Comparison of ENCODE assay signal across 1 cellular context in the genomic region with DNA sequence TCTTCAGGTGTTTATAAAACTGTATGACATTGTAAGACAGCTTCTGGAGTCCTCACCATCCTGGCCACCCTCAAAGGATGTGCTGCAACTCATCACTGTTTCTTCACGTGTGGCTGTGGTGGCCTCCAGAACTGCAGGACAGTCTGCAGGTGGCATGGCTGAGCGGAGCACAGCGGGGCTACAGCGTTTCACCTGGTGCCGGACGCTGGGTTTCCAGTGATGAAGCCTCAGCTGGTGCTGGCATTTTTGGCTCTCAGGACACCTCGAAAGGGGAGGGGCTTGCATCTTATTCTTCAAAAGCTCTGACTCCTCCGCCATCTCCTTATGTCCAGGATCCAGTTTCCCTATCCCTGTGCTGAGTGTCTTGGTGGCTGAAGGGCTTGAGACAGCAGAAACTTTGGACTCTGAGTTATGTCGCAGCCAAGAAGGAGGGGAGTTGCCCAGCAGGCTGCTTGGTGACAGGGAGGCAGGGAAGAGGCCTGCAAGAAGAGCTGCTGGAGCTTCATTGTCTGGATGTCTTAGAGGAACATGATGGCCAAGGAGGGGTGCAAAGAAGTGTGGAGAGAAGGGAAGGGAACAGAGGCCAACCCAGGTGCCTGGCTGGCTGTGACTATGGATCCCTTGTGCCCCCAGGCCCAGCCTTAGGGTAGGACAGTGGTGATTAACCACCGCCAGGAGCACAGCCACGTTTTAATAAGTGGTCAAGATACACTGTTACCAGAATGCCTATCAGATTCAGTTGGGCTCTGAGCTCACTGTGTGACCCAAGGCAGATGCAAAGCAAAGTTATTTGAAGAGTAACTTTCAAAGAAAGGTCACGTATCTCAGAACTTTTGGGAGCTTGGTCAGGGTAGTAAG.
TF ChIP-seq lines count a peak whose summit lies in the region.

No MANE protein-coding gene starts in this region.

TF ChIP-seq in HepG2, 621 proteins besides CTCF, POLR2A, EP300 and RAD21 (continued from another document):
- TF ChIP-seq RNF2 (conservative IDR thresholded peaks at IDR 0.05; ENCODE audit: low read depth) = 0 out of 2 replicates have a peak, but pooled peaks have one; percentile 26
- no peak for TF ChIP-seq SIN3A (IDR thresholded peaks at IDR 0.05; ENCODE audit: borderline replicate concordance, low read depth, low read length)
- TF ChIP-seq, protein P1, sequence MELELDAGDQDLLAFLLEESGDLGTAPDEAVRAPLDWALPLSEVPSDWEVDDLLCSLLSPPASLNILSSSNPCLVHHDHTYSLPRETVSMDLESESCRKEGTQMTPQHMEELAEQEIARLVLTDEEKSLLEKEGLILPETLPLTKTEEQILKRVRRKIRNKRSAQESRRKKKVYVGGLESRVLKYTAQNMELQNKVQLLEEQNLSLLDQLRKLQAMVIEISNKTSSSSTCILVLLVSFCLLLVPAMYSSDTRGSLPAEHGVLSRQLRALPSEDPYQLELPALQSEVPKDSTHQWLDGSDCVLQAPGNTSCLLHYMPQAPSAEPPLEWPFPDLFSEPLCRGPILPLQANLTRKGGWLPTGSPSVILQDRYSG (CRISPR knock-in tag; IDR thresholded peaks at IDR 0.05) = no peak
- TF ChIP-seq ZNF281 (CRISPR knock-in tag; IDR thresholded peaks at IDR 0.05; ENCODE audit: borderline replicate concordance) = no peak
- TF ChIP-seq XRCC5 (optimal IDR thresholded peaks at IDR 0.05; ENCODE audit: low read length) = peak; percentile 40
- TF ChIP-seq, protein P2, sequence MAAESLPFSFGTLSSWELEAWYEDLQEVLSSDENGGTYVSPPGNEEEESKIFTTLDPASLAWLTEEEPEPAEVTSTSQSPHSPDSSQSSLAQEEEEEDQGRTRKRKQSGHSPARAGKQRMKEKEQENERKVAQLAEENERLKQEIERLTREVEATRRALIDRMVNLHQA (CRISPR knock-in tag; IDR thresholded peaks at IDR 0.05) = no peak
- TF ChIP-seq SMAD1 (CRISPR knock-in tag; IDR thresholded peaks at IDR 0.05; ENCODE audit: borderline replicate concordance, low read depth) = 0 out of 2 replicates have a peak, but pooled peaks have one; percentile 56
- peak; percentile 52; the same call in 1 of the 2 replicates for TF ChIP-seq HNF4A (CRISPR knock-in tag; IDR thresholded peaks at IDR 0.05)
- peak; percentile 21; the same call in 1 of the 2 replicates for TF ChIP-seq FOXC1 (CRISPR knock-in tag; IDR thresholded peaks at IDR 0.05; ENCODE audit: borderline replicate concordance)
- no peak for TF ChIP-seq MIXL1 (CRISPR knock-in tag; IDR thresholded peaks at IDR 0.05)
- TF ChIP-seq ZNF501 (CRISPR knock-in tag; IDR thresholded peaks at IDR 0.05) = peak; percentile 37; the same call in 1 of the 2 replicates
- TF ChIP-seq HOXA3 (CRISPR knock-in tag; IDR thresholded peaks at IDR 0.05) = peak; percentile 58
- peak; percentile 77 for TF ChIP-seq ZNF350 (CRISPR knock-in tag; IDR thresholded peaks at IDR 0.05; ENCODE audit: borderline replicate concordance, low read depth)
- peak; percentile 30; the same call in 1 of the 2 replicates for TF ChIP-seq ZNF292 (CRISPR knock-in tag; IDR thresholded peaks at IDR 0.05; ENCODE audit: borderline replicate concordance, low read depth)
- TF ChIP-seq, protein P3, sequence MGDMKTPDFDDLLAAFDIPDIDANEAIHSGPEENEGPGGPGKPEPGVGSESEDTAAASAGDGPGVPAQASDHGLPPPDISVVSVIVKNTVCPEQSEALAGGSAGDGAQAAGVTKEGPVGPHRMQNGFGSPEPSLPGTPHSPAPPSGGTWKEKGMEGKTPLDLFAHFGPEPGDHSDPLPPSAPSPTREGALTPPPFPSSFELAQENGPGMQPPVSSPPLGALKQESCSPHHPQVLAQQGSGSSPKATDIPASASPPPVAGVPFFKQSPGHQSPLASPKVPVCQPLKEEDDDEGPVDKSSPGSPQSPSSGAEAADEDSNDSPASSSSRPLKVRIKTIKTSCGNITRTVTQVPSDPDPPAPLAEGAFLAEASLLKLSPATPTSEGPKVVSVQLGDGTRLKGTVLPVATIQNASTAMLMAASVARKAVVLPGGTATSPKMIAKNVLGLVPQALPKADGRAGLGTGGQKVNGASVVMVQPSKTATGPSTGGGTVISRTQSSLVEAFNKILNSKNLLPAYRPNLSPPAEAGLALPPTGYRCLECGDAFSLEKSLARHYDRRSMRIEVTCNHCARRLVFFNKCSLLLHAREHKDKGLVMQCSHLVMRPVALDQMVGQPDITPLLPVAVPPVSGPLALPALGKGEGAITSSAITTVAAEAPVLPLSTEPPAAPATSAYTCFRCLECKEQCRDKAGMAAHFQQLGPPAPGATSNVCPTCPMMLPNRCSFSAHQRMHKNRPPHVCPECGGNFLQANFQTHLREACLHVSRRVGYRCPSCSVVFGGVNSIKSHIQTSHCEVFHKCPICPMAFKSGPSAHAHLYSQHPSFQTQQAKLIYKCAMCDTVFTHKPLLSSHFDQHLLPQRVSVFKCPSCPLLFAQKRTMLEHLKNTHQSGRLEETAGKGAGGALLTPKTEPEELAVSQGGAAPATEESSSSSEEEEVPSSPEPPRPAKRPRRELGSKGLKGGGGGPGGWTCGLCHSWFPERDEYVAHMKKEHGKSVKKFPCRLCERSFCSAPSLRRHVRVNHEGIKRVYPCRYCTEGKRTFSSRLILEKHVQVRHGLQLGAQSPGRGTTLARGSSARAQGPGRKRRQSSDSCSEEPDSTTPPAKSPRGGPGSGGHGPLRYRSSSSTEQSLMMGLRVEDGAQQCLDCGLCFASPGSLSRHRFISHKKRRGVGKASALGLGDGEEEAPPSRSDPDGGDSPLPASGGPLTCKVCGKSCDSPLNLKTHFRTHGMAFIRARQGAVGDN (CRISPR knock-in tag; IDR thresholded peaks at IDR 0.05) = peak; percentile 75
- TF ChIP-seq ELF1 (CRISPR knock-in tag; IDR thresholded peaks at IDR 0.05) = 0 out of 2 replicates have a peak, but pooled peaks have one; percentile 6
- TF ChIP-seq, protein P4, sequence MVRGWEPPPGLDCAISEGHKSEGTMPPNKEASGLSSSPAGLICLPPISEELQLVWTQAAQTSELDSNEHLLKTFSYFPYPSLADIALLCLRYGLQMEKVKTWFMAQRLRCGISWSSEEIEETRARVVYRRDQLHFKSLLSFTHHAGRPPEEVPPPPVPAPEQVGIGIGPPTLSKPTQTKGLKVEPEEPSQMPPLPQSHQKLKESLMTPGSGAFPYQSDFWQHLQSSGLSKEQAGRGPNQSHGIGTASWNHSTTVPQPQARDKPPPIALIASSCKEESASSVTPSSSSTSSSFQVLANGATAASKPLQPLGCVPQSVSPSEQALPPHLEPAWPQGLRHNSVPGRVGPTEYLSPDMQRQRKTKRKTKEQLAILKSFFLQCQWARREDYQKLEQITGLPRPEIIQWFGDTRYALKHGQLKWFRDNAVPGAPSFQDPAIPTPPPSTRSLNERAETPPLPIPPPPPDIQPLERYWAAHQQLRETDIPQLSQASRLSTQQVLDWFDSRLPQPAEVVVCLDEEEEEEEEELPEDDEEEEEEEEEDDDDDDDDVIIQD (CRISPR knock-in tag; IDR thresholded peaks at IDR 0.05; ENCODE audit: low read depth) = no peak
- TF ChIP-seq HNRNPL (IDR thresholded peaks at IDR 0.05; ENCODE audit: low read depth, low read length) = no peak
- TF ChIP-seq, protein P5, sequence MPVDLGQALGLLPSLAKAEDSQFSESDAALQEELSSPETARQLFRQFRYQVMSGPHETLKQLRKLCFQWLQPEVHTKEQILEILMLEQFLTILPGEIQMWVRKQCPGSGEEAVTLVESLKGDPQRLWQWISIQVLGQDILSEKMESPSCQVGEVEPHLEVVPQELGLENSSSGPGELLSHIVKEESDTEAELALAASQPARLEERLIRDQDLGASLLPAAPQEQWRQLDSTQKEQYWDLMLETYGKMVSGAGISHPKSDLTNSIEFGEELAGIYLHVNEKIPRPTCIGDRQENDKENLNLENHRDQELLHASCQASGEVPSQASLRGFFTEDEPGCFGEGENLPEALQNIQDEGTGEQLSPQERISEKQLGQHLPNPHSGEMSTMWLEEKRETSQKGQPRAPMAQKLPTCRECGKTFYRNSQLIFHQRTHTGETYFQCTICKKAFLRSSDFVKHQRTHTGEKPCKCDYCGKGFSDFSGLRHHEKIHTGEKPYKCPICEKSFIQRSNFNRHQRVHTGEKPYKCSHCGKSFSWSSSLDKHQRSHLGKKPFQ (CRISPR knock-in tag; IDR thresholded peaks at IDR 0.05; ENCODE audit: insufficient replicate concordance) = no peak
- peak; percentile 57 for TF ChIP-seq ZEB1 (IDR thresholded peaks at IDR 0.05; ENCODE audit: insufficient replicate concordance, low read depth)
- peak; percentile 72 for TF ChIP-seq STAG1 (CRISPR knock-in tag; IDR thresholded peaks at IDR 0.05)
- no peak for TF ChIP-seq MLX (CRISPR knock-in tag; IDR thresholded peaks at IDR 0.05)
- TF ChIP-seq, protein P6, sequence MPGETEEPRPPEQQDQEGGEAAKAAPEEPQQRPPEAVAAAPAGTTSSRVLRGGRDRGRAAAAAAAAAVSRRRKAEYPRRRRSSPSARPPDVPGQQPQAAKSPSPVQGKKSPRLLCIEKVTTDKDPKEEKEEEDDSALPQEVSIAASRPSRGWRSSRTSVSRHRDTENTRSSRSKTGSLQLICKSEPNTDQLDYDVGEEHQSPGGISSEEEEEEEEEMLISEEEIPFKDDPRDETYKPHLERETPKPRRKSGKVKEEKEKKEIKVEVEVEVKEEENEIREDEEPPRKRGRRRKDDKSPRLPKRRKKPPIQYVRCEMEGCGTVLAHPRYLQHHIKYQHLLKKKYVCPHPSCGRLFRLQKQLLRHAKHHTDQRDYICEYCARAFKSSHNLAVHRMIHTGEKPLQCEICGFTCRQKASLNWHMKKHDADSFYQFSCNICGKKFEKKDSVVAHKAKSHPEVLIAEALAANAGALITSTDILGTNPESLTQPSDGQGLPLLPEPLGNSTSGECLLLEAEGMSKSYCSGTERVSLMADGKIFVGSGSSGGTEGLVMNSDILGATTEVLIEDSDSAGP (CRISPR knock-in tag; IDR thresholded peaks at IDR 0.05; ENCODE audit: borderline replicate concordance) = peak; percentile 38; the same call in 1 of the 2 replicates
- TF ChIP-seq, protein P7, sequence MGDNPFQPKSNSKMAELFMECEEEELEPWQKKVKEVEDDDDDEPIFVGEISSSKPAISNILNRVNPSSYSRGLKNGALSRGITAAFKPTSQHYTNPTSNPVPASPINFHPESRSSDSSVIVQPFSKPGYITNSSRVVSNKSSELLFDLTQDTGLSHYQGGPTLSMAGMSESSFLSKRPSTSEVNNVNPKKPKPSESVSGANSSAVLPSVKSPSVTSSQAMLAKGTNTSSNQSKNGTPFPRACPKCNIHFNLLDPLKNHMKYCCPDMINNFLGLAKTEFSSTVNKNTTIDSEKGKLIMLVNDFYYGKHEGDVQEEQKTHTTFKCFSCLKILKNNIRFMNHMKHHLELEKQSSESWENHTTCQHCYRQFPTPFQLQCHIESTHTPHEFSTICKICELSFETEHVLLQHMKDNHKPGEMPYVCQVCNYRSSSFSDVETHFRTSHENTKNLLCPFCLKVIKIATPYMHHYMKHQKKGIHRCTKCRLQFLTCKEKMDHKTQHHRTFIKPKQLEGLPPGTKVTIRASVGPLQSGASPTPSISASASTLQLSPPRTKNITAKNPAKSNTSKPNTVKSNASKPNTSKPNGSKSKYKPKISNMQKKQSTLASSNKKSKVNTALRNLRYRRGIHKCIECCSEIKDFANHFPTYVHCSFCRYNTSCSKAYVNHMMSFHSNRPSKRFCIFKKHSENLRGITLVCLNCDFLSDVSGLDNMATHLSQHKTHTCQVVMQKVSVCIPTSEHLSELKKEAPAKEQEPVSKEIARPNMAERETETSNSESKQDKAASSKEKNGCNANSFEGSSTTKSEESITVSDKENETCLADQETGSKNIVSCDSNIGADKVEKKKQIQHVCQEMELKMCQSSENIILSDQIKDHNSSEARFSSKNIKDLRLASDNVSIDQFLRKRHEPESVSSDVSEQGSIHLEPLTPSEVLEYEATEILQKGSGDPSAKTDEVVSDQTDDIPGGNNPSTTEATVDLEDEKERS (CRISPR knock-in tag; IDR thresholded peaks at IDR 0.05) = 0 out of 2 replicates have a peak, but pooled peaks have one; percentile 48
- no peak for TF ChIP-seq STAT6 (CRISPR knock-in tag; IDR thresholded peaks at IDR 0.05; ENCODE audit: borderline replicate concordance)
- no peak for TF ChIP-seq CBX2 (IDR thresholded peaks at IDR 0.05; ENCODE audit: low read depth, low read length)
- TF ChIP-seq CBX2 (CRISPR knock-in tag; IDR thresholded peaks at IDR 0.05; ENCODE audit: low read depth) = no peak
- TF ChIP-seq ASH2L (IDR thresholded peaks at IDR 0.05; ENCODE audit: insufficient read length, low read depth, low read length) = peak; percentile 34
